1 cellular context compared by ENCODE assay signal in genomic region chr2:174005801-174006419, GRCh38.
A peak's percentile ranks its signal among the peaks of the same experiment; 100 is the strongest.
TF ChIP-seq lines count a peak whose summit lies in the region.

No MANE protein-coding gene starts in this region.

TF ChIP-seq in HepG2, 621 proteins besides CTCF, POLR2A, EP300 and RAD21:
- TF ChIP-seq ZNF12 (CRISPR knock-in tag; IDR thresholded peaks at IDR 0.05) = peak; percentile 87
- TF ChIP-seq TSC22D2 (CRISPR knock-in tag; IDR thresholded peaks at IDR 0.05; ENCODE audit: borderline replicate concordance) = no peak
- 0 out of 2 replicates have a peak, but pooled peaks have one; percentile 27 for TF ChIP-seq ZFP82 (CRISPR knock-in tag; IDR thresholded peaks at IDR 0.05; ENCODE audit: borderline replicate concordance)
